ENCODE assay signal across 25 cellular contexts in genomic region chr9:134705786-134706185, GRCh38.
DNase-seq lines count a peak whose midpoint lies in the region; ATAC-seq and TF ChIP-seq lines count a peak whose summit lies in the region.
"Had no signal": no experiment of that assay in that cellular context is flagged by ENCODE, and none has a peak within 500 bp of the region (broad histone marks: within the 10 kb centered on the region; RNA-seq: fewer than 3 reads in every experiment).

No MANE protein-coding gene starts in this region.

- H3K4me1 ChIP-seq in left ventricle myocardium inferior = peaks cover 66% of the 10 kb centered on the region
- H3K4me1 ChIP-seq in uterus = peaks cover 21 to 51% of the 10 kb centered on the region in 2 donors

- TF ChIP-seq POLR2A in uterus (IDR thresholded peaks at IDR 0.05) = no peak

- DNase-seq in Right ventricle myocardium inferior (ENCODE audit: missing footprints) = peak; percentile 39
- no peak for DNase-seq in left ventricle myocardium superior
- DNase-seq in left ventricle myocardium inferior = no peak
- DNase-seq in osteocyte (ENCODE audit: extremely low spot score, unreplicated experiment) = no peak
- DNase-seq in uterus = no peak
- DNase-seq in G401 (ENCODE audit: low spot score) = no peak
- DNase-seq: activated CD4-positive, alpha-beta T cell treated with anti-CD3 and anti-CD28 coated beads, Interleukin-2, amount 10 ng/mL, durations not matched to agents 7 days and 5 days; activated naive CD4-positive, alpha-beta T cell; activated T-cell treated with anti-CD3 and anti-CD28 coated beads, Interleukin-2, amount 50 U/mL, for 24 hours; AML-193; brain microvascular endothelial cell; CD4-positive, alpha-beta T cell; effector CD4-positive, alpha-beta T cell; glutamatergic neuron; NCI-H1105; NCI-H1930; NCI-H524 treated with DMSO at 0.1 percent for 48 hours; PC-3; SIG-M5; T1000 had no signal

- in situ Hi-C loops in G401 (cut with HindIII; ENCODE audit: low sequenced_read_pairs) = no loop called here

- H3K4me3 ChIP-seq in left ventricle myocardium inferior (no peak overlapping the region), uterus (no peak overlapping the region)

- H3K9me3 ChIP-seq in left ventricle myocardium inferior (replicated peaks) (no peaks in the 10 kb centered on the region), uterus (no peaks in the 10 kb centered on the region)

- no peak for ATAC-seq in Right ventricle myocardium inferior
- no peak for ATAC-seq in left ventricle myocardium superior
- ATAC-seq in HG03378 (IDR thresholded peaks at IDR 0.05; ENCODE audit: unreplicated experiment) = no peak
- ATAC-seq in HG02588 (IDR thresholded peaks at IDR 0.05; ENCODE audit: unreplicated experiment) = no peak
- ATAC-seq: PC-3, WTC11 had no signal

- peak overlapping the region; percentile 93 for H3K27ac Mint-ChIP-seq in osteocyte (ENCODE audit: unreplicated experiment)
- H3K27ac Mint-ChIP-seq: activated CD4-positive, alpha-beta T cell treated with anti-CD3 and anti-CD28 coated beads, Interleukin-2, amount 10 ng/mL, durations not matched to agents 7 days and 5 days; activated T-cell treated with anti-CD3 and anti-CD28 coated beads, Interleukin-2, amount 50 U/mL, for 24 hours; CD4-positive, alpha-beta T cell; IgD-negative memory B cell; memory B cell; WTC11 had no signal

- H3K27me3 ChIP-seq in left ventricle myocardium inferior (ENCODE audit: low read depth) = peaks cover 4% of the 10 kb centered on the region
- H3K27me3 ChIP-seq in uterus = no peaks in the 10 kb centered on the region
- H3K27me3 ChIP-seq: brain microvascular endothelial cell had no signal

- H3K4me3 Mint-ChIP-seq in osteocyte (ENCODE audit: unreplicated experiment) = no peak overlapping the region
- H3K4me3 Mint-ChIP-seq: activated CD4-positive, alpha-beta T cell treated with anti-CD3 and anti-CD28 coated beads, Interleukin-2, amount 10 ng/mL, durations not matched to agents 7 days and 5 days; activated T-cell treated with anti-CD3 and anti-CD28 coated beads, Interleukin-2, amount 50 U/mL, for 24 hours; CD4-positive, alpha-beta T cell; memory B cell; WTC11 had no signal

- H3K27ac ChIP-seq in left ventricle myocardium inferior (replicated peaks) (peak overlapping the region; percentile 84), uterus (peak overlapping the region; percentile 90 to 95)
- H3K27ac ChIP-seq: brain microvascular endothelial cell had no signal

- H3K36me3 ChIP-seq in left ventricle myocardium inferior = peaks cover 8% of the 10 kb centered on the region
- H3K36me3 ChIP-seq in uterus = no peaks in the 10 kb centered on the region

- H3K9me3 Mint-ChIP-seq in osteocyte (ENCODE audit: unreplicated experiment) = no peaks in the 10 kb centered on the region
- H3K9me3 Mint-ChIP-seq: activated T-cell treated with anti-CD3 and anti-CD28 coated beads, Interleukin-2, amount 50 U/mL, for 24 hours; CD4-positive, alpha-beta T cell; memory B cell had no signal

- no peak for TF ChIP-seq CTCF in left ventricle myocardium inferior (IDR thresholded peaks at IDR 0.05; ENCODE audit: borderline replicate concordance)
- TF ChIP-seq CTCF in osteocyte (IDR thresholded peaks at IDR 0.05) = no peak
- TF ChIP-seq CTCF in uterus (IDR thresholded peaks at IDR 0.05) = no peak

- no peaks in the 10 kb centered on the region for H3K27me3 Mint-ChIP-seq in osteocyte (ENCODE audit: unreplicated experiment)
- H3K27me3 Mint-ChIP-seq: activated CD4-positive, alpha-beta T cell treated with anti-CD3 and anti-CD28 coated beads, Interleukin-2, amount 10 ng/mL, durations not matched to agents 7 days and 5 days; activated T-cell treated with anti-CD3 and anti-CD28 coated beads, Interleukin-2, amount 50 U/mL, for 24 hours; CD4-positive, alpha-beta T cell had no signal

- peaks cover 71% of the 10 kb centered on the region for H3K4me1 Mint-ChIP-seq in osteocyte (ENCODE audit: unreplicated experiment)
- H3K4me1 Mint-ChIP-seq: activated CD4-positive, alpha-beta T cell treated with anti-CD3 and anti-CD28 coated beads, Interleukin-2, amount 10 ng/mL, durations not matched to agents 7 days and 5 days; IgD-negative memory B cell; memory B cell; WTC11 had no signal

- peaks cover 36% of the 10 kb centered on the region for H3K36me3 Mint-ChIP-seq in osteocyte (ENCODE audit: unreplicated experiment)
- H3K36me3 Mint-ChIP-seq: IgD-negative memory B cell, memory B cell had no signal

- intact Hi-C loops in Right ventricle myocardium inferior (cut with DNase I) = no loop called here
- intact Hi-C loops in left ventricle myocardium superior (cut with micrococcal nuclease) = no loop called here
- intact Hi-C loops in left ventricle myocardium inferior (cut with micrococcal nuclease) = no loop called here
- intact Hi-C loops in uterus (cut with DNase I; ENCODE audit: low total_unique reads) = no loop called here
